8 cellular contexts compared by ENCODE assay signal in genomic region chr2:25215948-25216679, GRCh38. TPM values are rescaled to one million over a fixed set of nuclear protein-coding genes. Genes with fewer than 3 reads are reported as not detected.
DNase-seq lines count a peak whose midpoint lies in the region; ATAC-seq lines count a peak whose summit lies in the region.

No MANE protein-coding gene starts in this region.

- no peaks in the 10 kb centered on the region for H3K9me3 ChIP-seq in NT2/D1 (ENCODE audit: insufficient read depth, low read length)

- intact Hi-C loops in left cardiac atrium (cut with DNase I): no loop called here
- intact Hi-C loops in sciatic nerve (cut with DNase I): no loop called here

- peak overlapping the region; percentile 34 for H3K4me3 ChIP-seq in NT2/D1 (ENCODE audit: insufficient read length, low read depth)

- no peaks in the 10 kb centered on the region for H3K36me3 ChIP-seq in NT2/D1 (ENCODE audit: insufficient read depth, insufficient read length, low read length)

- H3K27me3 ChIP-seq in NT2/D1 (ENCODE audit: insufficient read depth, insufficient read length): no peaks in the 10 kb centered on the region

- H3K4me1 ChIP-seq in NT2/D1 (ENCODE audit: insufficient read depth, insufficient read length): no peaks in the 10 kb centered on the region

- H3K9ac ChIP-seq in NT2/D1 (ENCODE audit: insufficient read length, low read depth): peak overlapping the region; percentile 56

- DNase-seq in CD1c-positive myeloid dendritic cell (ENCODE audit: extremely low spot score): peak; percentile 72
- no peak for DNase-seq in NT2/D1 (ENCODE audit: low read depth, low spot score)
- DNase-seq in activated naive CD4-positive, alpha-beta T cell treated with anti-CD3 and anti-CD28 coated beads, Interleukin-2, amount 50 U/mL, for 16 hours: peak; percentile 86
- peak; percentile 84 for DNase-seq in left cardiac atrium
- DNase-seq in sciatic nerve (ENCODE audit: low spot score): peak; percentile 90
- DNase-seq in amniotic stem cell (lab: John Stamatoyannopoulos, UW): no peak
- DNase-seq in NCI-H2227 (lab: John Stamatoyannopoulos, UW; ENCODE audit: unreplicated experiment): no peak

- ATAC-seq in GM21526 (IDR thresholded peaks at IDR 0.05; ENCODE audit: low FRiP score, unreplicated experiment) (peak; percentile 48), left cardiac atrium (peak; percentile 94 to 95), sciatic nerve (peak; percentile 91)

RNA-seq across cellular contexts. Expression of gene POMC, which starts 47.7 kb away (rescaled TPM):
- 10 to 100 TPM in 1 of 2 donors, 1 to 10 TPM in 1; 5.3 to 10.6 TPM for total RNA-seq in left cardiac atrium
- 1.1 TPM for total RNA-seq in sciatic nerve

Comparison
In these comparisons a context has a peak if more than half of its experiments do, and no peak if none do; other contexts are left out.
1. DNase-seq: peak in CD1c-positive myeloid dendritic cell (single experiment), activated naive CD4-positive, alpha-beta T cell treated with anti-CD3 and anti-CD28 coated beads, Interleukin-2, amount 50 U/mL, for 16 hours (single experiment), left cardiac atrium (single experiment) and sciatic nerve (single experiment); none in NT2/D1 (single experiment), amniotic stem cell (single experiment) and NCI-H2227 (single experiment).
2. Peak in every context shown above with its lines, with median percentiles within 50 percentile points of each other: ATAC-seq.